20 cellular contexts compared by ENCODE assay signal in the genomic region with DNA sequence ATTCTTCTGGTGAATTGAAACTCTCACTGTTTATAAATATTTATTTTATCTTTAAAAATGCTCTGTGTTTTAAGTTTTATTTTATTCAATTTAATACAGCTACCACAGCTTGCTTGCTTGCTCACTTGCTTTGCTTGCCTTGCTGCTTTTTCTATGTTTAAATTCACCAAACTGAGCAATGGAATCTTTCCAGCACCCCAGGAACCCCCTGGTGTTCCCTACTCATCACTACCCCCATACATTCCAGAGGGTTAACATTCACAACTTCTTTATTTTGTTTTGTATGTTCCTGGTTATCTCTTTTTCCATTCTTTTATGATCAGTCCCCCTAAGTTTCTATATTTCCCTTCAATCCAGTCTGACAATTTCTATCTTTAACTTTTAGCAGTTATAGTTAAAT.
"Had no signal": no experiment of that assay in that cellular context is flagged by ENCODE, and none has a peak within 500 bp of the region (broad histone marks: within the 10 kb centered on the region; RNA-seq: fewer than 3 reads in every experiment).

No MANE protein-coding gene starts in this region.

- H3K4me1 ChIP-seq: psoas muscle, right lobe of liver, spleen, testis had no signal

- H3K27ac ChIP-seq: esophagus squamous epithelium, gastroesophageal sphincter, psoas muscle, right lobe of liver, spleen, testis, tibial nerve had no signal

- H3K4me3 ChIP-seq: esophagus squamous epithelium, gastroesophageal sphincter, lung, psoas muscle, right lobe of liver, spleen, testis, tibial nerve had no signal

- DNase-seq: effector memory CD4-positive, alpha-beta T cell; esophagus squamous epithelium; foreskin fibroblast; glutamatergic neuron; left colon; left ventricle myocardium superior; mesenchymal stem cell; naive B cell; psoas muscle; retina; right lobe of liver; spleen; stimulated activated CD4-positive, alpha-beta T cell treated with anti-CD3 and anti-CD28 coated beads, Interleukin-15, amount 100 ng/mL, for 24 hours; stimulated activated CD4-positive, alpha-beta T cell treated with anti-CD3 and anti-CD28 coated beads, Interleukin-1b, Interleukin-23, amount 100 ng/mL, for 48 hours; stimulated activated CD4-positive, alpha-beta T cell treated with anti-CD3 and anti-CD28 coated beads, Interleukin-4, amount 100 ng/mL, for 24 hours; testis had no signal

- H3K36me3 ChIP-seq: esophagus squamous epithelium, gastroesophageal sphincter, right lobe of liver, spleen, tibial nerve had no signal

- H3K9me3 ChIP-seq: esophagus squamous epithelium, gastroesophageal sphincter, psoas muscle, right lobe of liver, spleen, testis, tibial nerve had no signal

- H3K27me3 ChIP-seq: esophagus squamous epithelium, gastroesophageal sphincter, right lobe of liver, spleen, testis, tibial nerve had no signal

- ATAC-seq: gastroesophageal sphincter; left colon; left ventricle myocardium superior; psoas muscle; right lobe of liver; stimulated activated memory B cell treated with anti-CD40 and anti-IgM and Interleukin-4, amounts not matched to agents 10 μg/mL and 1 μg/mL and 100 μg/mL, for 72 hours had no signal
